Comparison of ENCODE assay signal across 10 cellular contexts in genomic region chr3:133488785-133489367, GRCh38.
A peak's percentile ranks its signal among the peaks of the same experiment; 100 is the strongest.
DNase-seq lines count a peak whose midpoint lies in the region; ATAC-seq, FAIRE-seq and TF ChIP-seq lines count a peak whose summit lies in the region.
"Had no signal": no experiment of that assay in that cellular context is flagged by ENCODE, and none has a peak within 500 bp of the region (broad histone marks: within the 10 kb centered on the region; RNA-seq: fewer than 3 reads in every experiment).

No MANE protein-coding gene starts in this region.

- TF ChIP-seq RAD21 in GM12878 (IDR thresholded peaks at IDR 0.05; ENCODE audit: insufficient read depth, low read depth, low read length) = no peak

- H2AFZ ChIP-seq in GM12878 (ENCODE audit: control insufficient read depth, low read depth, low read length) = peak overlapping the region; percentile 33

- no peak for TF ChIP-seq EP300 in GM12878 (IDR thresholded peaks at IDR 0.05; ENCODE audit: borderline replicate concordance in 1 of 2, control insufficient read depth in 1 of 2, low read depth in 2 of 2, low read length in 2 of 2)

- FAIRE-seq in GM12878 (lab: Jason Lieb, UNC) = no peak

- WGBS in GM12878 (ENCODE audit: insufficient coverage, insufficient replicate concordance, low lambda C conversion rate, missing lambda C conversion rate) = 83% methylated on average over 3 of the region's 3 CpGs

- in situ Hi-C loops in GM12878 (cut with MboI) = loop anchor here (5.0 kb wide), 1 partner anchor 83 kb away; the partner anchor contains the start of gene CDV3

- POLR2A ChIA-PET in GM12878 (lab: Charles Lee) = interaction anchor here (1.3 to 1.7 kb wide), 2 partner anchors 10 to 22 kb away, joined by 5 to 8 read pairs; no protein-coding TSS in a partner anchor

- H3K4me1 ChIP-seq in GM12878 (ENCODE audit: control insufficient read depth, insufficient read depth, low read length) = peaks cover 47% of the 10 kb centered on the region
- peaks cover 11% of the 10 kb centered on the region for H3K4me1 ChIP-seq in mucosa of descending colon (ENCODE audit: low read depth)

- BruUV-seq in GM12878 (replicated peaks; lab: Mats Ljungman, UMichigan) = no TSS peak

- H3K4me3 ChIP-seq in GM12878 = peak overlapping the region; percentile 49; the same call in 1 of the 2 replicates
- no peak overlapping the region for H3K4me3 ChIP-seq in mucosa of descending colon
- H3K4me3 ChIP-seq: SJCRH30 had no signal

- SMC1A ChIA-PET in GM12878 (lab: Charles Lee; ENCODE audit: uncharacterized antibody, unreplicated experiment) = interaction anchor here (0.6 to 5.7 kb wide), 20 partner anchors 10 to 331 kb away, joined by 3 to 76 read pairs (median 4); partner anchors contain the start of genes CDV3 and TOPBP1

- H3K36me3 ChIP-seq in GM12878 (ENCODE audit: control insufficient read depth in 2 of 2, insufficient read depth in 2 of 2, low read length in 1 of 2) = no peaks in the 10 kb centered on the region; a peak in 1 of 4 replicates
- no peaks in the 10 kb centered on the region for H3K36me3 ChIP-seq in mucosa of descending colon (ENCODE audit: low read depth)
- H3K36me3 ChIP-seq: SJCRH30 had no signal

- H3K27me3 ChIP-seq in GM12878 (replicated peaks in 1 of 2; ENCODE audit: control insufficient read depth in 2 of 2, insufficient read depth in 2 of 2, low read length in 1 of 2) = no peaks in the 10 kb centered on the region
- H3K27me3 ChIP-seq: SJCRH30 had no signal

- no peak for TF ChIP-seq POLR2A in GM12878 (IDR thresholded peaks at IDR 0.05; ENCODE audit: low read depth, low read length)

- DNase-seq in ELR (ENCODE audit: low read depth) = peak; percentile 65
- peak; percentile 38 for DNase-seq in LHCN-M2 (ENCODE audit: low read depth)
- DNase-seq in GM12878 (ENCODE audit: low read depth, low spot score) = no peak
- DNase-seq in mucosa of descending colon = no peak
- DNase-seq in NCI-H187 (lab: John Stamatoyannopoulos, UW) = no peak
- no peak for DNase-seq in foreskin melanocyte
- no peak for DNase-seq in OCI-M2 (lab: John Stamatoyannopoulos, UW; ENCODE audit: unreplicated experiment)
- no peak for DNase-seq in SKM-1 (lab: John Stamatoyannopoulos, UW; ENCODE audit: unreplicated experiment)
- DNase-seq: activated naive CD4-positive, alpha-beta T cell treated with anti-CD3 and anti-CD28 coated beads, Interleukin-2, amount 10 ng/mL, durations not matched to agents 7 days and 5 days had no signal

- CTCF ChIA-PET in GM12878 (lab: Yijun Ruan, JAX) = interaction anchor here (0.6 to 9.7 kb wide), 13 partner anchors 9 to 329 kb away, joined by 3 to 86 read pairs (median 6); no protein-coding TSS in a partner anchor

- TF ChIP-seq CTCF in GM12878 (IDR thresholded peaks at IDR 0.05 in 2 of 3, conservative IDR thresholded peaks at IDR 0.05 in 1 of 3; ENCODE audit: control insufficient read depth in 2 of 3, extremely low read depth in 1 of 3, insufficient read depth in 1 of 3, low read depth in 3 of 3, low read length in 3 of 3) (no peak), mucosa of descending colon (IDR thresholded peaks at IDR 0.05) (no peak)

- peak overlapping the region; percentile 93 for H3K4me2 ChIP-seq in GM12878 (ENCODE audit: control insufficient read depth, insufficient read depth)

- 0 out of 2 replicates have a peak overlapping the region, but pooled peaks have one; percentile 30 for H3K9ac ChIP-seq in GM12878 (ENCODE audit: control insufficient read depth, insufficient read depth, low read length)

- RAD21 ChIA-PET in GM12878 (lab: Charles Lee; ENCODE audit: unreplicated experiment) = interaction anchor here (0.8 to 4.3 kb wide), 5 partner anchors 9 to 88 kb away, joined by 3 to 33 read pairs (median 8); no protein-coding TSS in a partner anchor

- H3K27ac ChIP-seq in GM12878 (ENCODE audit: control insufficient read depth, insufficient read depth) = peak overlapping the region; percentile 88
- H3K27ac ChIP-seq: SJCRH30 had no signal

- peaks cover 15% of the 10 kb centered on the region for H3K79me2 ChIP-seq in GM12878 (ENCODE audit: control insufficient read depth, insufficient read depth, low read length)

- H3K9me3 ChIP-seq in GM12878 (replicated peaks; ENCODE audit: control insufficient read depth, insufficient read depth, low read length) = peaks cover 11% of the 10 kb centered on the region
- H3K9me3 ChIP-seq in mucosa of descending colon = no peaks in the 10 kb centered on the region

- intact Hi-C loops in GM12878 (cut with micrococcal nuclease; ENCODE audit: unreplicated experiment) = no loop called here
- intact Hi-C loops in mucosa of descending colon (cut with DNase I, micrococcal nuclease) = no loop called here

- no peaks in the 10 kb centered on the region for H4K20me1 ChIP-seq in GM12878 (ENCODE audit: control insufficient read depth, insufficient read depth)

- ATAC-seq in GM12878 (no peak), mucosa of descending colon (peak; percentile 59)

TF ChIP-seq in GM12878, 131 proteins besides CTCF, POLR2A, EP300 and RAD21:
- peak in 1 of 2 experiments; percentile 14; a peak in 1 of 4 replicates for TF ChIP-seq BHLHE40 (IDR thresholded peaks at IDR 0.05; ENCODE audit: borderline replicate concordance in 1 of 2, low read depth in 2 of 2, low read length in 1 of 2)
- TF ChIP-seq TCF3 (IDR thresholded peaks at IDR 0.05; ENCODE audit: borderline replicate concordance, insufficient read depth, low read depth, low read length) = no peak
- TF ChIP-seq MEF2A (IDR thresholded peaks at IDR 0.05; ENCODE audit: insufficient read depth, low read depth, low read length) = 0 out of 2 replicates have a peak, but pooled peaks have one; percentile 19
- peak; percentile 37 for TF ChIP-seq SIX5 (IDR thresholded peaks at IDR 0.05; ENCODE audit: low read depth, low read length, severe bottlenecking)
- peak; percentile 79; the same call in 1 of the 3 replicates for TF ChIP-seq POU2F2 (IDR thresholded peaks at IDR 0.05; ENCODE audit: borderline replicate concordance, low read depth, low read length)

Comparison
In these comparisons a context has a peak if more than half of its experiments do, and no peak if none do; other contexts are left out.
1. DNase-seq: peak in ELR (single experiment) and LHCN-M2 (single experiment); none in GM12878 (single experiment), mucosa of descending colon (0 of 3), NCI-H187 (0 of 2), foreskin melanocyte (single experiment), OCI-M2 (single experiment) and SKM-1 (single experiment).